In genomic region chr11:47213985-47214564, GRCh38 we compare ENCODE assay signal across 1 cellular context.
TF ChIP-seq lines count a peak whose summit lies in the region.

No MANE protein-coding gene starts in this region.

TF ChIP-seq in HepG2, 621 proteins besides CTCF, POLR2A, EP300 and RAD21 (continued from another document):
- TF ChIP-seq, protein P1, sequence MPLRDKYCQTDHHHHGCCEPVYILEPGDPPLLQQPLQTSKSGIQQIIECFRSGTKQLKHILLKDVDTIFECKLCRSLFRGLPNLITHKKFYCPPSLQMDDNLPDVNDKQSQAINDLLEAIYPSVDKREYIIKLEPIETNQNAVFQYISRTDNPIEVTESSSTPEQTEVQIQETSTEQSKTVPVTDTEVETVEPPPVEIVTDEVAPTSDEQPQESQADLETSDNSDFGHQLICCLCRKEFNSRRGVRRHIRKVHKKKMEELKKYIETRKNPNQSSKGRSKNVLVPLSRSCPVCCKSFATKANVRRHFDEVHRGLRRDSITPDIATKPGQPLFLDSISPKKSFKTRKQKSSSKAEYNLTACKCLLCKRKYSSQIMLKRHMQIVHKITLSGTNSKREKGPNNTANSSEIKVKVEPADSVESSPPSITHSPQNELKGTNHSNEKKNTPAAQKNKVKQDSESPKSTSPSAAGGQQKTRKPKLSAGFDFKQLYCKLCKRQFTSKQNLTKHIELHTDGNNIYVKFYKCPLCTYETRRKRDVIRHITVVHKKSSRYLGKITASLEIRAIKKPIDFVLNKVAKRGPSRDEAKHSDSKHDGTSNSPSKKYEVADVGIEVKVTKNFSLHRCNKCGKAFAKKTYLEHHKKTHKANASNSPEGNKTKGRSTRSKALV (CRISPR knock-in tag; IDR thresholded peaks at IDR 0.05), result no peak
- TF ChIP-seq SRF (IDR thresholded peaks at IDR 0.05; ENCODE audit: low read depth, low read length) (no peak), ZNF839 (CRISPR knock-in tag; IDR thresholded peaks at IDR 0.05; ENCODE audit: borderline replicate concordance) (no peak), RFX5 (IDR thresholded peaks at IDR 0.05; ENCODE audit: low read depth, low read length) (peak; percentile 98), ERF (CRISPR knock-in tag; IDR thresholded peaks at IDR 0.05) (no peak), HNRNPUL1 (IDR thresholded peaks at IDR 0.05; ENCODE audit: low read depth, low read length) (no peak), ZNF569 (CRISPR knock-in tag; IDR thresholded peaks at IDR 0.05; ENCODE audit: borderline replicate concordance) (no peak), ZNF589 (CRISPR knock-in tag; conservative IDR thresholded peaks at IDR 0.05) (no peak), TEF (CRISPR knock-in tag; IDR thresholded peaks at IDR 0.05) (no peak), SAFB2 (CRISPR knock-in tag; IDR thresholded peaks at IDR 0.05; ENCODE audit: borderline replicate concordance, low read depth) (no peak), RORA (CRISPR knock-in tag; IDR thresholded peaks at IDR 0.05) (no peak), SP1 (IDR thresholded peaks at IDR 0.05) (no peak), SP1 (CRISPR knock-in tag; IDR thresholded peaks at IDR 0.05) (no peak), MXD1 (CRISPR knock-in tag; IDR thresholded peaks at IDR 0.05) (no peak), ZKSCAN5 (CRISPR knock-in tag; IDR thresholded peaks at IDR 0.05) (no peak), HDAC2 (CRISPR knock-in tag; IDR thresholded peaks at IDR 0.05) (0 out of 2 replicates have a peak, but pooled peaks have one; percentile 9), ZFP82 (CRISPR knock-in tag; IDR thresholded peaks at IDR 0.05; ENCODE audit: borderline replicate concordance) (no peak), GLI4 (CRISPR knock-in tag; IDR thresholded peaks at IDR 0.05; ENCODE audit: borderline replicate concordance) (no peak), PCBP2 (optimal IDR thresholded peaks at IDR 0.05; ENCODE audit: low read depth, low read length, poor library complexity, severe bottlenecking) (no peak), PAWR (CRISPR knock-in tag; IDR thresholded peaks at IDR 0.05; ENCODE audit: borderline replicate concordance) (no peak), ZNF441 (CRISPR knock-in tag; IDR thresholded peaks at IDR 0.05; ENCODE audit: borderline replicate concordance) (no peak), ZNF563 (CRISPR knock-in tag; IDR thresholded peaks at IDR 0.05) (no peak), DNMT1 (CRISPR knock-in tag; IDR thresholded peaks at IDR 0.05) (no peak), ZUFSP (CRISPR knock-in tag; IDR thresholded peaks at IDR 0.05; ENCODE audit: borderline replicate concordance) (no peak), PAF1 (CRISPR knock-in tag; IDR thresholded peaks at IDR 0.05) (no peak), XBP1 (CRISPR knock-in tag; IDR thresholded peaks at IDR 0.05) (no peak), ATF7 (IDR thresholded peaks at IDR 0.05) (no peak), ATF7 (CRISPR knock-in tag; IDR thresholded peaks at IDR 0.05) (no peak)
- TF ChIP-seq, protein P2, sequence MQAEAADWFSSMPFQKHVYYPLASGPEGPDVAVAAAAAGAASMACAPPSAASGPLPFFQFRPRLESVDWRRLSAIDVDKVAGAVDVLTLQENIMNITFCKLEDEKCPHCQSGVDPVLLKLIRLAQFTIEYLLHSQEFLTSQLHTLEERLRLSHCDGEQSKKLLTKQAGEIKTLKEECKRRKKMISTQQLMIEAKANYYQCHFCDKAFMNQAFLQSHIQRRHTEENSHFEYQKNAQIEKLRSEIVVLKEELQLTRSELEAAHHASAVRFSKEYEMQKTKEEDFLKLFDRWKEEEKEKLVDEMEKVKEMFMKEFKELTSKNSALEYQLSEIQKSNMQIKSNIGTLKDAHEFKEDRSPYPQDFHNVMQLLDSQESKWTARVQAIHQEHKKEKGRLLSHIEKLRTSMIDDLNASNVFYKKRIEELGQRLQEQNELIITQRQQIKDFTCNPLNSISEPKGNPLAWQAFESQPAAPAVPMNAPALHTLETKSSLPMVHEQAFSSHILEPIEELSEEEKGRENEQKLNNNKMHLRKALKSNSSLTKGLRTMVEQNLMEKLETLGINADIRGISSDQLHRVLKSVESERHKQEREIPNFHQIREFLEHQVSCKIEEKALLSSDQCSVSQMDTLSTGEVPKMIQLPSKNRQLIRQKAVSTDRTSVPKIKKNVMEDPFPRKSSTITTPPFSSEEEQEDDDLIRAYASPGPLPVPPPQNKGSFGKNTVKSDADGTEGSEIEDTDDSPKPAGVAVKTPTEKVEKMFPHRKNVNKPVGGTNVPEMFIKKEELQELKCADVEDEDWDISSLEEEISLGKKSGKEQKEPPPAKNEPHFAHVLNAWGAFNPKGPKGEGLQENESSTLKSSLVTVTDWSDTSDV (CRISPR knock-in tag; IDR thresholded peaks at IDR 0.05), result no peak
- TF ChIP-seq, protein P3, sequence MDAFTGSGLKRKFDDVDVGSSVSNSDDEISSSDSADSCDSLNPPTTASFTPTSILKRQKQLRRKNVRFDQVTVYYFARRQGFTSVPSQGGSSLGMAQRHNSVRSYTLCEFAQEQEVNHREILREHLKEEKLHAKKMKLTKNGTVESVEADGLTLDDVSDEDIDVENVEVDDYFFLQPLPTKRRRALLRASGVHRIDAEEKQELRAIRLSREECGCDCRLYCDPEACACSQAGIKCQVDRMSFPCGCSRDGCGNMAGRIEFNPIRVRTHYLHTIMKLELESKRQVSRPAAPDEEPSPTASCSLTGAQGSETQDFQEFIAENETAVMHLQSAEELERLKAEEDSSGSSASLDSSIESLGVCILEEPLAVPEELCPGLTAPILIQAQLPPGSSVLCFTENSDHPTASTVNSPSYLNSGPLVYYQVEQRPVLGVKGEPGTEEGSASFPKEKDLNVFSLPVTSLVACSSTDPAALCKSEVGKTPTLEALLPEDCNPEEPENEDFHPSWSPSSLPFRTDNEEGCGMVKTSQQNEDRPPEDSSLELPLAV (CRISPR knock-in tag; conservative IDR thresholded peaks at IDR 0.05; ENCODE audit: low read depth), result no peak
